ENCODE assay signal across 8 cellular contexts in genomic region chr3:18423401-18424212, GRCh38. TPM values are rescaled to one million over a fixed set of nuclear protein-coding genes. Genes with fewer than 3 reads are reported as not detected.
DNase-seq lines count a peak whose midpoint lies in the region; ATAC-seq, FAIRE-seq and TF ChIP-seq lines count a peak whose summit lies in the region.

No MANE protein-coding gene starts in this region.

- H3K23ac ChIP-seq in mesenchymal stem cell (ENCODE audit: low read length in 2 of 2) = no peak overlapping the region

- FAIRE-seq in endometrium (lab: Jason Lieb, UNC) = peak; percentile 31

- no peak overlapping the region for H2AFZ ChIP-seq in mesenchymal stem cell (ENCODE audit: low read depth, low read length)

- H2BK120ac ChIP-seq in mesenchymal stem cell (ENCODE audit: low read depth, low read length) = no peak overlapping the region

- no peak overlapping the region for H2BK5ac ChIP-seq in mesenchymal stem cell (ENCODE audit: low read depth, low read length, poor library complexity, severe bottlenecking)

- no peak overlapping the region for H3K18ac ChIP-seq in mesenchymal stem cell (ENCODE audit: low read depth in 1 of 2, low read length in 2 of 2)

- H4K8ac ChIP-seq in mesenchymal stem cell (ENCODE audit: low read length) = peak overlapping the region; percentile 35

- H3K36me3 ChIP-seq in WERI-Rb-1 = no peaks in the 10 kb centered on the region
- H3K36me3 ChIP-seq in mesenchymal stem cell (ENCODE audit: control insufficient read depth in 1 of 2, insufficient read depth in 2 of 2, low read depth in 1 of 2, low read length in 2 of 2) = peaks cover 0 to 17% of the 10 kb centered on the region in 2 experiments

- H3K4me1 ChIP-seq in mesenchymal stem cell (ENCODE audit: control insufficient read depth, insufficient read depth, low read depth, low read length) = no peaks in the 10 kb centered on the region

- H3K27me3 ChIP-seq in WERI-Rb-1 (ENCODE audit: insufficient read depth, low read depth, severe bottlenecking) (no peaks in the 10 kb centered on the region), mesenchymal stem cell (ENCODE audit: control insufficient read depth in 1 of 2, insufficient read depth in 1 of 2, low read length in 2 of 2) (no peaks in the 10 kb centered on the region)

- peak overlapping the region; percentile 91 for H3K9ac ChIP-seq in mesenchymal stem cell (ENCODE audit: low read length)

- ATAC-seq in GM21786 (IDR thresholded peaks at IDR 0.05; ENCODE audit: unreplicated experiment) = peak; percentile 85

- H3K27ac ChIP-seq in WERI-Rb-1 (no peak overlapping the region), mesenchymal stem cell (ENCODE audit: low read length, poor library complexity, severe bottlenecking) (peak overlapping the region; percentile 20)

- no peaks in the 10 kb centered on the region for H3K79me1 ChIP-seq in mesenchymal stem cell (replicated peaks; ENCODE audit: low read length, poor library complexity, severe bottlenecking)

- H3K4me3 ChIP-seq in WERI-Rb-1 (ENCODE audit: low read depth, low read length) = peak overlapping the region; percentile 85
- peak overlapping the region; percentile 80 to 90 for H3K4me3 ChIP-seq in mesenchymal stem cell (ENCODE audit: insufficient read depth in 1 of 2, low read depth in 1 of 2, low read length in 2 of 2)

- in situ Hi-C loops in KBM-7 (cut with MboI; ENCODE audit: low pct_unique_long_range_greater_than_20kb, low sequenced_read_pairs) = no loop called here

- no peak for TF ChIP-seq CTCF in WERI-Rb-1 (IDR thresholded peaks at IDR 0.05; ENCODE audit: low read depth, low read length)

- H2BK12ac ChIP-seq in mesenchymal stem cell (ENCODE audit: low read length in 2 of 2) = no peak overlapping the region

- no peak overlapping the region for H3K14ac ChIP-seq in mesenchymal stem cell (ENCODE audit: low read length in 2 of 2)

- peak; percentile 53 for DNase-seq in NCI-H1105 treated with DMSO at 0.1 percent for 48 hours (lab: John Stamatoyannopoulos, UW)
- no peak for DNase-seq in NCI-H1105 (lab: John Stamatoyannopoulos, UW)
- DNase-seq in KBM-7 = peak; percentile 62
- peak; percentile 44 for DNase-seq in WERI-Rb-1
- DNase-seq in mesenchymal stem cell = peak; percentile 65
- DNase-seq in stromal cell of bone marrow (ENCODE audit: low read depth) = peak; percentile 56

- H4K91ac ChIP-seq in mesenchymal stem cell (ENCODE audit: low read length) = no peak overlapping the region

- H3K4ac ChIP-seq in mesenchymal stem cell (ENCODE audit: low read depth in 1 of 2, low read length in 2 of 2) = no peak overlapping the region

- H2BK15ac ChIP-seq in mesenchymal stem cell (ENCODE audit: low read depth, poor library complexity, severe bottlenecking) = no peak overlapping the region

- H2AK5ac ChIP-seq in mesenchymal stem cell (ENCODE audit: low read length, severe bottlenecking) = no peak overlapping the region

- H3K9me3 ChIP-seq in WERI-Rb-1 (ENCODE audit: severe bottlenecking) = no peaks in the 10 kb centered on the region
- no peaks in the 10 kb centered on the region for H3K9me3 ChIP-seq in mesenchymal stem cell (ENCODE audit: control insufficient read depth, low read length)

- 3% methylated on average over 15 of the region's 22 CpGs for WGBS in mesenchymal stem cell

- peak overlapping the region; percentile 97 for H3K4me2 ChIP-seq in mesenchymal stem cell (ENCODE audit: low read length, poor library complexity, severe bottlenecking)

RNA-seq across cellular contexts. Expression of gene SATB1, which starts 1.5 kb away (rescaled TPM):
- polyA plus RNA-seq in mesenchymal stem cell (2013, experiment 1 of 2) = 6.3 TPM
- 6.4 TPM for polyA plus RNA-seq in mesenchymal stem cell (2013, experiment 2 of 2)
